9 cellular contexts compared by ENCODE assay signal in the genomic region with DNA sequence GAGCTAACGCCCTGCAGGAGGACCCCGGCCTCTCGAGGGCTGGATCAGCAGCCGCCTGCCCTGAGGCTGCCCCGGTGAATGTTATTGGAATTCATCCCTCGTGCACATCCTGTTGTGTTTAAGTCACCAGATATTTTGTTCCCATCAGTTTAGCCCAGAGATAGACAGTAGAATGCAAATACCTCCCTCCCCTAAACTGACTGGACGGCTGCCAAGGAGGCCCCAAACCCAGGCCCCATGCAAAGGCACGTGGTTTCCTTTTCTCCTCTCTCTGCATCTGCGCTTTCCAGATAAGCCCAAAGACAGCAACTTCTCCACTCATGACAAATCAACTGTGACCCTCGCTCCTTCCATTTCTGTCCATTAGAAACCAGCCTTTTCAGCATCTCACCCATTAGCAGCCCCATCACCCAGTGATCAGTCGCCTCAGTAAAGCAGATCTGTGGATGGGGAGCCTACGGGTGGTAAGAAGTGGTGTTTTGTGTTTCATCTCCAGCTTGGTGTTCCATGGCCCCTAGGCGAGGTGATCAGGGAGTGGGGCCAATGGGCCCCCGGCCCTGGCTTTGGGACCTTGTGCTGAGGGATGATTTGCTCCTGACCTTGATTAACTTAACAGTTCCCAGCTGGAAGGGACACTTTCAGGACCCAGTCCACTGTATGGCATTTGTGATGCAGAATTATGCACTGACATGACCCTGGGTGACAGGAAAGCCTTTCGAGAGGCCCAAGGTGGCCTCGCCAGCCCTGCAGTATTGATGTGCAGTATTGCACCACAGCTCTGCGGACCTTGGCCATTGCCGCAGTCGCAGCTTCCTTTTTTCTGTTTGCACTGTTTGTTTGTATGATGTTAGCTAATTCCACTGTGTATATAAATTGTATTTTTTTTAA. TPM values are rescaled to one million over a fixed set of nuclear protein-coding genes. Genes with fewer than 3 reads are reported as not detected.
DNase-seq lines count a peak whose midpoint lies in the region; ATAC-seq and FAIRE-seq lines count a peak whose summit lies in the region.
"Had no signal": no experiment of that assay in that cellular context is flagged by ENCODE, and none has a peak within 500 bp of the region (broad histone marks: within the 10 kb centered on the region; RNA-seq: fewer than 3 reads in every experiment).

No MANE protein-coding gene starts in this region.

- FAIRE-seq in GM19239 (lab: Jason Lieb, UNC), result peak; percentile 51
- FAIRE-seq: bronchial epithelial cell had no signal

- no peak for ATAC-seq in GM19397 (IDR thresholded peaks at IDR 0.05; ENCODE audit: unreplicated experiment)

- DNase-seq in GM19239 (ENCODE audit: insufficient read length, low spot score) (no peak), NCI-H69 (lab: John Stamatoyannopoulos, UW) (peak; percentile 10), dermis blood vessel endothelial cell (peak; percentile 62), pons (ENCODE audit: low spot score) (peak; percentile 29), glomerular visceral epithelial cell (ENCODE audit: extremely low spot score) (no peak)
- DNase-seq in stimulated activated CD4-positive, alpha-beta T cell treated with anti-CD3 and anti-CD28 coated beads, Interleukin-4, amount 100 ng/mL, for 1 hour, result no peak

RNA-seq across cellular contexts. Expression of a gene that starts 5.2 kb away (rescaled TPM):
- total RNA-seq in dermis blood vessel endothelial cell, result not detected in 2 replicates
- total RNA-seq: activated CD8-positive, alpha-beta memory T cell treated with anti-CD3 and anti-CD28 coated beads for 36 hours; bronchial epithelial cell had no signal

RNA-seq across cellular contexts. Expression of a gene that starts 16.3 kb away (rescaled TPM):
- not detected in 2 replicates for total RNA-seq in dermis blood vessel endothelial cell
- total RNA-seq: activated CD8-positive, alpha-beta memory T cell treated with anti-CD3 and anti-CD28 coated beads for 36 hours; bronchial epithelial cell had no signal

RNA-seq across cellular contexts. Expression of a gene that starts 36.4 kb away (rescaled TPM):
- 13.9 and 19.9 TPM in 2 replicates for total RNA-seq in dermis blood vessel endothelial cell

RNA-seq across cellular contexts. Expression of a gene that starts 36.6 kb away (rescaled TPM):
- total RNA-seq in dermis blood vessel endothelial cell, result 46.3 and 52.4 TPM in 2 replicates

Comparison
In these comparisons a context has a peak if more than half of its experiments do, and no peak if none do; other contexts are left out.
1. DNase-seq: peak in NCI-H69 (single experiment), dermis blood vessel endothelial cell (single experiment) and pons (single experiment); none in GM19239 (single experiment), glomerular visceral epithelial cell (single experiment) and stimulated activated CD4-positive, alpha-beta T cell treated with anti-CD3 and anti-CD28 coated beads, Interleukin-4, amount 100 ng/mL, for 1 hour (single experiment).